ENCODE assay signal across 1 cellular context in the genomic region with DNA sequence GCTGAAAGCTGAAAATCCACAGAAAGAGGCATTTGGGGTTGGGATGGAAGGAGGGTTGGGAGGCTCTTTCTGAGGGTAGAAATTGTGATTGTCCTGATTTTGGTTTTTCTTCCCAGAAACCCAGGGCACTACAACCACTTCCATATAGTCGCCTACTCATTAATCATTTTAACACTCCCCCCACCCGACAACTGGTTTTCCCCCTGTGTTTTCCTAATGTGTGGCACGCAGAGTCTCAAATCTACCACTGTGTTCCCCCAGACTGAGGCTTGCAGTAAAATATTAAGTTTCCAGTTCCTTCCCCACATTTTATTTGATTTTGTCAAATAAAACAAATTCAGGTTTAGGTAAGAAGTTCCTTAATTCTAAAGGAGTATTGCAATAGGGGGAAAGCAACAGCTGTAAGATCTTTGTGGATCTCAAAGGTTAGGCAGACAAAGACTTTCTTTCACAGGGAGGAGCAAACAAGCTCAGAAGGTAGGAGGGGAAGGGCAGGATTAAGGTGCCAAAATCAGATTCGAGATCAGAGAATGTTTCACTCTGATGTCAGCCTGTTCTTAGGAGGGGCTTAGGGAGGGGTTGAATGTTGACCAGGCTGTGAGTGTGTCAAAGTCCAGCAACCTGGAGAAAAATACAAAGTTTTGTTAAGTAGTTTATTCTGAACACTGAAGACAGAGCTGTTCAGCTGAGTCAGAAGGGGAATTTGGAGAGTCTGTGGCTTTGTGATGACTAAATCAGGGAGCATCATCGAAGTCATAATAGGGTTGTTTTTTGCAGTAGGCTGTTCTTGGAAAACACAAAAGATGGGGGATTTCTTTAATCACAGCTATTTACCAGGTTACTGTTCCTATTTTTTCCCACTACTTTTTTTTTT.
TF ChIP-seq lines count a peak whose summit lies in the region.

No MANE protein-coding gene starts in this region.

TF ChIP-seq in HepG2, 621 proteins besides CTCF, POLR2A, EP300 and RAD21 (continued from another document and continues in another):
- TF ChIP-seq RBFOX2 (IDR thresholded peaks at IDR 0.05; ENCODE audit: low read depth, low read length) (no peak), ZNF644 (CRISPR knock-in tag; IDR thresholded peaks at IDR 0.05; ENCODE audit: low read depth) (no peak), NBN (conservative IDR thresholded peaks at IDR 0.05) (no peak), DMAP1 (CRISPR knock-in tag; IDR thresholded peaks at IDR 0.05) (peak; percentile 39; the same call in 1 of the 2 replicates), PPARG (CRISPR knock-in tag; conservative IDR thresholded peaks at IDR 0.05) (peak; percentile 47; the same call in 1 of the 2 replicates), ZNF790 (CRISPR knock-in tag; IDR thresholded peaks at IDR 0.05; ENCODE audit: borderline replicate concordance) (no peak), ZNF616 (CRISPR knock-in tag; IDR thresholded peaks at IDR 0.05; ENCODE audit: low read depth) (no peak), HNRNPH1 (optimal IDR thresholded peaks at IDR 0.05; ENCODE audit: low read depth, low read length) (no peak), ZNF570 (CRISPR knock-in tag; IDR thresholded peaks at IDR 0.05; ENCODE audit: borderline replicate concordance) (no peak), MAFK (conservative IDR thresholded peaks at IDR 0.05 in 1 of 2, IDR thresholded peaks at IDR 0.05 in 1 of 2; ENCODE audit: low read length in 2 of 2) (no peak), FIP1L1 (IDR thresholded peaks at IDR 0.05; ENCODE audit: borderline replicate concordance, insufficient read depth, low read depth, low read length) (no peak), ZFY (CRISPR knock-in tag; IDR thresholded peaks at IDR 0.05) (no peak), SAFB2 (CRISPR knock-in tag; IDR thresholded peaks at IDR 0.05; ENCODE audit: borderline replicate concordance, low read depth) (no peak), ZNF703 (CRISPR knock-in tag; IDR thresholded peaks at IDR 0.05; ENCODE audit: borderline replicate concordance) (no peak), TFAP4 (IDR thresholded peaks at IDR 0.05; ENCODE audit: borderline replicate concordance, low read depth) (peak; percentile 74; the same call in 1 of the 2 replicates), JDP2 (CRISPR knock-in tag; IDR thresholded peaks at IDR 0.05; ENCODE audit: borderline replicate concordance) (no peak), RORA (CRISPR knock-in tag; IDR thresholded peaks at IDR 0.05) (no peak), IRF9 (CRISPR knock-in tag; IDR thresholded peaks at IDR 0.05; ENCODE audit: borderline replicate concordance) (no peak), ZFYVE20 (CRISPR knock-in tag; IDR thresholded peaks at IDR 0.05; ENCODE audit: borderline replicate concordance, low read depth) (no peak), ZNF777 (CRISPR knock-in tag; IDR thresholded peaks at IDR 0.05) (no peak), PITX1 (CRISPR knock-in tag; IDR thresholded peaks at IDR 0.05) (peak; percentile 93), POLR2G (IDR thresholded peaks at IDR 0.05; ENCODE audit: low read depth, low read length) (no peak), FOXJ3 (CRISPR knock-in tag; IDR thresholded peaks at IDR 0.05; ENCODE audit: borderline replicate concordance) (0 out of 2 replicates have a peak, but pooled peaks have one; percentile 20), BORCS8-MEF2B (CRISPR knock-in tag; IDR thresholded peaks at IDR 0.05) (no peak), FOXO1 (CRISPR knock-in tag; IDR thresholded peaks at IDR 0.05) (peak; percentile 79), ZNF451 (CRISPR knock-in tag; IDR thresholded peaks at IDR 0.05) (no peak), AGO2 (optimal IDR thresholded peaks at IDR 0.05; ENCODE audit: low read depth, low read length) (no peak), MAZ (IDR thresholded peaks at IDR 0.05; ENCODE audit: borderline replicate concordance, low read depth, low read length) (no peak), MAZ (CRISPR knock-in tag; IDR thresholded peaks at IDR 0.05; ENCODE audit: low read depth) (no peak), SP5 (CRISPR knock-in tag; IDR thresholded peaks at IDR 0.05; ENCODE audit: borderline replicate concordance, low read depth) (peak; percentile 99), TARDBP (CRISPR knock-in tag; IDR thresholded peaks at IDR 0.05) (no peak), ZSCAN31 (CRISPR knock-in tag; IDR thresholded peaks at IDR 0.05; ENCODE audit: low read depth) (no peak), MAF1 (CRISPR knock-in tag; IDR thresholded peaks at IDR 0.05; ENCODE audit: borderline replicate concordance) (no peak), ZUFSP (CRISPR knock-in tag; IDR thresholded peaks at IDR 0.05; ENCODE audit: borderline replicate concordance) (no peak), KDM6A (CRISPR knock-in tag; IDR thresholded peaks at IDR 0.05; ENCODE audit: low read depth) (peak; percentile 79)
- TF ChIP-seq, protein P1, sequence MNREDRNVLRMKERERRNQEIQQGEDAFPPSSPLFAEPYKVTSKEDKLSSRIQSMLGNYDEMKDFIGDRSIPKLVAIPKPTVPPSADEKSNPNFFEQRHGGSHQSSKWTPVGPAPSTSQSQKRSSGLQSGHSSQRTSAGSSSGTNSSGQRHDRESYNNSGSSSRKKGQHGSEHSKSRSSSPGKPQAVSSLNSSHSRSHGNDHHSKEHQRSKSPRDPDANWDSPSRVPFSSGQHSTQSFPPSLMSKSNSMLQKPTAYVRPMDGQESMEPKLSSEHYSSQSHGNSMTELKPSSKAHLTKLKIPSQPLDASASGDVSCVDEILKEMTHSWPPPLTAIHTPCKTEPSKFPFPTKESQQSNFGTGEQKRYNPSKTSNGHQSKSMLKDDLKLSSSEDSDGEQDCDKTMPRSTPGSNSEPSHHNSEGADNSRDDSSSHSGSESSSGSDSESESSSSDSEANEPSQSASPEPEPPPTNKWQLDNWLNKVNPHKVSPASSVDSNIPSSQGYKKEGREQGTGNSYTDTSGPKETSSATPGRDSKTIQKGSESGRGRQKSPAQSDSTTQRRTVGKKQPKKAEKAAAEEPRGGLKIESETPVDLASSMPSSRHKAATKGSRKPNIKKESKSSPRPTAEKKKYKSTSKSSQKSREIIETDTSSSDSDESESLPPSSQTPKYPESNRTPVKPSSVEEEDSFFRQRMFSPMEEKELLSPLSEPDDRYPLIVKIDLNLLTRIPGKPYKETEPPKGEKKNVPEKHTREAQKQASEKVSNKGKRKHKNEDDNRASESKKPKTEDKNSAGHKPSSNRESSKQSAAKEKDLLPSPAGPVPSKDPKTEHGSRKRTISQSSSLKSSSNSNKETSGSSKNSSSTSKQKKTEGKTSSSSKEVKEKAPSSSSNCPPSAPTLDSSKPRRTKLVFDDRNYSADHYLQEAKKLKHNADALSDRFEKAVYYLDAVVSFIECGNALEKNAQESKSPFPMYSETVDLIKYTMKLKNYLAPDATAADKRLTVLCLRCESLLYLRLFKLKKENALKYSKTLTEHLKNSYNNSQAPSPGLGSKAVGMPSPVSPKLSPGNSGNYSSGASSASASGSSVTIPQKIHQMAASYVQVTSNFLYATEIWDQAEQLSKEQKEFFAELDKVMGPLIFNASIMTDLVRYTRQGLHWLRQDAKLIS (CRISPR knock-in tag; IDR thresholded peaks at IDR 0.05) = no peak
- TF ChIP-seq, protein P2, sequence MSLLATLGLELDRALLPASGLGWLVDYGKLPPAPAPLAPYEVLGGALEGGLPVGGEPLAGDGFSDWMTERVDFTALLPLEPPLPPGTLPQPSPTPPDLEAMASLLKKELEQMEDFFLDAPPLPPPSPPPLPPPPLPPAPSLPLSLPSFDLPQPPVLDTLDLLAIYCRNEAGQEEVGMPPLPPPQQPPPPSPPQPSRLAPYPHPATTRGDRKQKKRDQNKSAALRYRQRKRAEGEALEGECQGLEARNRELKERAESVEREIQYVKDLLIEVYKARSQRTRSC (CRISPR knock-in tag; IDR thresholded peaks at IDR 0.05; ENCODE audit: low read depth) = no peak
- TF ChIP-seq, protein P3, sequence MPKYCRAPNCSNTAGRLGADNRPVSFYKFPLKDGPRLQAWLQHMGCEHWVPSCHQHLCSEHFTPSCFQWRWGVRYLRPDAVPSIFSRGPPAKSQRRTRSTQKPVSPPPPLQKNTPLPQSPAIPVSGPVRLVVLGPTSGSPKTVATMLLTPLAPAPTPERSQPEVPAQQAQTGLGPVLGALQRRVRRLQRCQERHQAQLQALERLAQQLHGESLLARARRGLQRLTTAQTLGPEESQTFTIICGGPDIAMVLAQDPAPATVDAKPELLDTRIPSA (CRISPR knock-in tag; IDR thresholded peaks at IDR 0.05; ENCODE audit: borderline replicate concordance) = no peak
- TF ChIP-seq, protein P4, sequence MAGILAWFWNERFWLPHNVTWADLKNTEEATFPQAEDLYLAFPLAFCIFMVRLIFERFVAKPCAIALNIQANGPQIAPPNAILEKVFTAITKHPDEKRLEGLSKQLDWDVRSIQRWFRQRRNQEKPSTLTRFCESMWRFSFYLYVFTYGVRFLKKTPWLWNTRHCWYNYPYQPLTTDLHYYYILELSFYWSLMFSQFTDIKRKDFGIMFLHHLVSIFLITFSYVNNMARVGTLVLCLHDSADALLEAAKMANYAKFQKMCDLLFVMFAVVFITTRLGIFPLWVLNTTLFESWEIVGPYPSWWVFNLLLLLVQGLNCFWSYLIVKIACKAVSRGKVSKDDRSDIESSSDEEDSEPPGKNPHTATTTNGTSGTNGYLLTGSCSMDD (CRISPR knock-in tag; IDR thresholded peaks at IDR 0.05) = no peak
- TF ChIP-seq, protein P5, sequence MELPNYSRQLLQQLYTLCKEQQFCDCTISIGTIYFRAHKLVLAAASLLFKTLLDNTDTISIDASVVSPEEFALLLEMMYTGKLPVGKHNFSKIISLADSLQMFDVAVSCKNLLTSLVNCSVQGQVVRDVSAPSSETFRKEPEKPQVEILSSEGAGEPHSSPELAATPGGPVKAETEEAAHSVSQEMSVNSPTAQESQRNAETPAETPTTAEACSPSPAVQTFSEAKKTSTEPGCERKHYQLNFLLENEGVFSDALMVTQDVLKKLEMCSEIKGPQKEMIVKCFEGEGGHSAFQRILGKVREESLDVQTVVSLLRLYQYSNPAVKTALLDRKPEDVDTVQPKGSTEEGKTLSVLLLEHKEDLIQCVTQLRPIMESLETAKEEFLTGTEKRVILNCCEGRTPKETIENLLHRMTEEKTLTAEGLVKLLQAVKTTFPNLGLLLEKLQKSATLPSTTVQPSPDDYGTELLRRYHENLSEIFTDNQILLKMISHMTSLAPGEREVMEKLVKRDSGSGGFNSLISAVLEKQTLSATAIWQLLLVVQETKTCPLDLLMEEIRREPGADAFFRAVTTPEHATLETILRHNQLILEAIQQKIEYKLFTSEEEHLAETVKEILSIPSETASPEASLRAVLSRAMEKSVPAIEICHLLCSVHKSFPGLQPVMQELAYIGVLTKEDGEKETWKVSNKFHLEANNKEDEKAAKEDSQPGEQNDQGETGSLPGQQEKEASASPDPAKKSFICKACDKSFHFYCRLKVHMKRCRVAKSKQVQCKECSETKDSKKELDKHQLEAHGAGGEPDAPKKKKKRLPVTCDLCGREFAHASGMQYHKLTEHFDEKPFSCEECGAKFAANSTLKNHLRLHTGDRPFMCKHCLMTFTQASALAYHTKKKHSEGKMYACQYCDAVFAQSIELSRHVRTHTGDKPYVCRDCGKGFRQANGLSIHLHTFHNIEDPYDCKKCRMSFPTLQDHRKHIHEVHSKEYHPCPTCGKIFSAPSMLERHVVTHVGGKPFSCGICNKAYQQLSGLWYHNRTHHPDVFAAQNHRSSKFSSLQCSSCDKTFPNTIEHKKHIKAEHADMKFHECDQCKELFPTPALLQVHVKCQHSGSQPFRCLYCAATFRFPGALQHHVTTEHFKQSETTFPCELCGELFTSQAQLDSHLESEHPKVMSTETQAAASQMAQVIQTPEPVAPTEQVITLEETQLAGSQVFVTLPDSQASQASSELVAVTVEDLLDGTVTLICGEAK (IDR thresholded peaks at IDR 0.05) = no peak
- TF ChIP-seq, protein P5 (CRISPR knock-in tag; IDR thresholded peaks at IDR 0.05) = no peak
